In the genomic region with DNA sequence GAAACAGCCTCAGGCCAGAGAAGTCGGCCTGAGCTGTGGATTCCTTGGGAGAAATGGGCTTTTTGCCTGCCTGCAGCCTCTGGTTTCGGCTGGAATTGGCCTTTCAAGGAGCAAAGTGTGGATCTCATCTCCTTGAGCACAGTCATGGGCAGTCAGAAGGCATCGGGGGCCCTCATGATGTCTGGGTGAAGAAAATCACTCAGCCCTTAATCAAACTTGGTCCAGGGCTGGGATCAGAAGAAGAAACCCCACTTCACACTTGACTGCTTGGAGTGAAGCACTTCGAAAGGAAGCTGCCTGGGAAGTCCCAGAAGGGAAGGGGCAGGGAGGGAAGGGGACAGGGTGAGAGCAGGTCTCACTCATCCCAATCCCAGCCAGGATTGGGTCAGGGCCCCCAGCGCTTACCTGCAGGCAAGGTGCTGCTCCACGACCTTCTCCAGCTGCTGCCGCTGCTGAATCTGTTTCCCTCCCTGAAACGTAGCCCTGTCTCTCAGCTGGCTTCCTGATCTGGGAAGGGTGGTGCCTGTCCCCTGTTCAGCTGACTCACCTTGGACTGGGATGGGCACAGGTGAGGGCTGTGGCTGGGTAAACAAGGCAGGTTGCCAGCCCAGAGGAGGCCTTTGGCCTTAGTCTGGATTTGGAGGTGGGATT, we compare ENCODE assay signal across 1 cellular context.
TF ChIP-seq lines count a peak whose summit lies in the region.

A gene with protein sequence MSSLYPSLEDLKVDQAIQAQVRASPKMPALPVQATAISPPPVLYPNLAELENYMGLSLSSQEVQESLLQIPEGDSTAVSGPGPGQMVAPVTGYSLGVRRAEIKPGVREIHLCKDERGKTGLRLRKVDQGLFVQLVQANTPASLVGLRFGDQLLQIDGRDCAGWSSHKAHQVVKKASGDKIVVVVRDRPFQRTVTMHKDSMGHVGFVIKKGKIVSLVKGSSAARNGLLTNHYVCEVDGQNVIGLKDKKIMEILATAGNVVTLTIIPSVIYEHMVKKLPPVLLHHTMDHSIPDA (minus strand): TSS at position 460 of the 651 bp plus-strand sequence. CDS start 8,723 bp downstream, outside the sequence.

TF ChIP-seq in HepG2, 621 proteins besides CTCF, POLR2A, EP300 and RAD21 (continued from another document and continues in another):
- TF ChIP-seq, protein P1, sequence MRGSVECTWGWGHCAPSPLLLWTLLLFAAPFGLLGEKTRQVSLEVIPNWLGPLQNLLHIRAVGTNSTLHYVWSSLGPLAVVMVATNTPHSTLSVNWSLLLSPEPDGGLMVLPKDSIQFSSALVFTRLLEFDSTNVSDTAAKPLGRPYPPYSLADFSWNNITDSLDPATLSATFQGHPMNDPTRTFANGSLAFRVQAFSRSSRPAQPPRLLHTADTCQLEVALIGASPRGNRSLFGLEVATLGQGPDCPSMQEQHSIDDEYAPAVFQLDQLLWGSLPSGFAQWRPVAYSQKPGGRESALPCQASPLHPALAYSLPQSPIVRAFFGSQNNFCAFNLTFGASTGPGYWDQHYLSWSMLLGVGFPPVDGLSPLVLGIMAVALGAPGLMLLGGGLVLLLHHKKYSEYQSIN (CRISPR knock-in tag; IDR thresholded peaks at IDR 0.05; ENCODE audit: borderline replicate concordance): no peak
- TF ChIP-seq ZFP90 (CRISPR knock-in tag; IDR thresholded peaks at IDR 0.05; ENCODE audit: borderline replicate concordance): 0 out of 2 replicates have a peak, but pooled peaks have one; percentile 40
- TF ChIP-seq NPAS2 (CRISPR knock-in tag; IDR thresholded peaks at IDR 0.05; ENCODE audit: borderline replicate concordance): no peak
- peak; percentile 1; the same call in 1 of the 2 replicates for TF ChIP-seq RBFOX2 (IDR thresholded peaks at IDR 0.05; ENCODE audit: low read depth, low read length)
- TF ChIP-seq KDM4B (CRISPR knock-in tag; IDR thresholded peaks at IDR 0.05): no peak
- no peak for TF ChIP-seq ZSCAN30 (CRISPR knock-in tag; IDR thresholded peaks at IDR 0.05)
- TF ChIP-seq, protein P2, sequence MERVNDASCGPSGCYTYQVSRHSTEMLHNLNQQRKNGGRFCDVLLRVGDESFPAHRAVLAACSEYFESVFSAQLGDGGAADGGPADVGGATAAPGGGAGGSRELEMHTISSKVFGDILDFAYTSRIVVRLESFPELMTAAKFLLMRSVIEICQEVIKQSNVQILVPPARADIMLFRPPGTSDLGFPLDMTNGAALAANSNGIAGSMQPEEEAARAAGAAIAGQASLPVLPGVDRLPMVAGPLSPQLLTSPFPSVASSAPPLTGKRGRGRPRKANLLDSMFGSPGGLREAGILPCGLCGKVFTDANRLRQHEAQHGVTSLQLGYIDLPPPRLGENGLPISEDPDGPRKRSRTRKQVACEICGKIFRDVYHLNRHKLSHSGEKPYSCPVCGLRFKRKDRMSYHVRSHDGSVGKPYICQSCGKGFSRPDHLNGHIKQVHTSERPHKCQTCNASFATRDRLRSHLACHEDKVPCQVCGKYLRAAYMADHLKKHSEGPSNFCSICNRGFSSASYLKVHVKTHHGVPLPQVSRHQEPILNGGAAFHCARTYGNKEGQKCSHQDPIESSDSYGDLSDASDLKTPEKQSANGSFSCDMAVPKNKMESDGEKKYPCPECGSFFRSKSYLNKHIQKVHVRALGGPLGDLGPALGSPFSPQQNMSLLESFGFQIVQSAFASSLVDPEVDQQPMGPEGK (CRISPR knock-in tag; IDR thresholded peaks at IDR 0.05): no peak
- no peak for TF ChIP-seq NR2F1 (CRISPR knock-in tag; IDR thresholded peaks at IDR 0.05)
- TF ChIP-seq CHD2 (IDR thresholded peaks at IDR 0.05; ENCODE audit: low read depth, low read length): no peak
- TF ChIP-seq, protein P3, sequence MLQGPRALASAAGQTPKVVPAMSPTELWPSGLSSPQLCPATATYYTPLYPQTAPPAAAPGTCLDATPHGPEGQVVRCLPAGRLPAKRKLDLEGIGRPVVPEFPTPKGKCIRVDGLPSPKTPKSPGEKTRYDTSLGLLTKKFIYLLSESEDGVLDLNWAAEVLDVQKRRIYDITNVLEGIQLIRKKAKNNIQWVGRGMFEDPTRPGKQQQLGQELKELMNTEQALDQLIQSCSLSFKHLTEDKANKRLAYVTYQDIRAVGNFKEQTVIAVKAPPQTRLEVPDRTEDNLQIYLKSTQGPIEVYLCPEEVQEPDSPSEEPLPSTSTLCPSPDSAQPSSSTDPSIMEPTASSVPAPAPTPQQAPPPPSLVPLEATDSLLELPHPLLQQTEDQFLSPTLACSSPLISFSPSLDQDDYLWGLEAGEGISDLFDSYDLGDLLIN (CRISPR knock-in tag; IDR thresholded peaks at IDR 0.05; ENCODE audit: borderline replicate concordance): no peak
- TF ChIP-seq ZNF776 (CRISPR knock-in tag; IDR thresholded peaks at IDR 0.05): no peak
- peak; percentile 52; the same call in 1 of the 2 replicates for TF ChIP-seq TMF1 (CRISPR knock-in tag; IDR thresholded peaks at IDR 0.05; ENCODE audit: low read depth)
- TF ChIP-seq HES4 (CRISPR knock-in tag; IDR thresholded peaks at IDR 0.05; ENCODE audit: borderline replicate concordance): peak; percentile 53; the same call in 1 of the 2 replicates
- peak; percentile 19; the same call in 1 of the 2 replicates for TF ChIP-seq ZNF768 (CRISPR knock-in tag; IDR thresholded peaks at IDR 0.05)
- TF ChIP-seq DNMT3B (CRISPR knock-in tag; conservative IDR thresholded peaks at IDR 0.05): no peak
- TF ChIP-seq THYN1 (CRISPR knock-in tag; IDR thresholded peaks at IDR 0.05; ENCODE audit: borderline replicate concordance, low read depth): no peak
- no peak for TF ChIP-seq ZNF674 (CRISPR knock-in tag; IDR thresholded peaks at IDR 0.05; ENCODE audit: low read depth)
- no peak for TF ChIP-seq ZNF547 (CRISPR knock-in tag; IDR thresholded peaks at IDR 0.05)
- TF ChIP-seq, protein P4, sequence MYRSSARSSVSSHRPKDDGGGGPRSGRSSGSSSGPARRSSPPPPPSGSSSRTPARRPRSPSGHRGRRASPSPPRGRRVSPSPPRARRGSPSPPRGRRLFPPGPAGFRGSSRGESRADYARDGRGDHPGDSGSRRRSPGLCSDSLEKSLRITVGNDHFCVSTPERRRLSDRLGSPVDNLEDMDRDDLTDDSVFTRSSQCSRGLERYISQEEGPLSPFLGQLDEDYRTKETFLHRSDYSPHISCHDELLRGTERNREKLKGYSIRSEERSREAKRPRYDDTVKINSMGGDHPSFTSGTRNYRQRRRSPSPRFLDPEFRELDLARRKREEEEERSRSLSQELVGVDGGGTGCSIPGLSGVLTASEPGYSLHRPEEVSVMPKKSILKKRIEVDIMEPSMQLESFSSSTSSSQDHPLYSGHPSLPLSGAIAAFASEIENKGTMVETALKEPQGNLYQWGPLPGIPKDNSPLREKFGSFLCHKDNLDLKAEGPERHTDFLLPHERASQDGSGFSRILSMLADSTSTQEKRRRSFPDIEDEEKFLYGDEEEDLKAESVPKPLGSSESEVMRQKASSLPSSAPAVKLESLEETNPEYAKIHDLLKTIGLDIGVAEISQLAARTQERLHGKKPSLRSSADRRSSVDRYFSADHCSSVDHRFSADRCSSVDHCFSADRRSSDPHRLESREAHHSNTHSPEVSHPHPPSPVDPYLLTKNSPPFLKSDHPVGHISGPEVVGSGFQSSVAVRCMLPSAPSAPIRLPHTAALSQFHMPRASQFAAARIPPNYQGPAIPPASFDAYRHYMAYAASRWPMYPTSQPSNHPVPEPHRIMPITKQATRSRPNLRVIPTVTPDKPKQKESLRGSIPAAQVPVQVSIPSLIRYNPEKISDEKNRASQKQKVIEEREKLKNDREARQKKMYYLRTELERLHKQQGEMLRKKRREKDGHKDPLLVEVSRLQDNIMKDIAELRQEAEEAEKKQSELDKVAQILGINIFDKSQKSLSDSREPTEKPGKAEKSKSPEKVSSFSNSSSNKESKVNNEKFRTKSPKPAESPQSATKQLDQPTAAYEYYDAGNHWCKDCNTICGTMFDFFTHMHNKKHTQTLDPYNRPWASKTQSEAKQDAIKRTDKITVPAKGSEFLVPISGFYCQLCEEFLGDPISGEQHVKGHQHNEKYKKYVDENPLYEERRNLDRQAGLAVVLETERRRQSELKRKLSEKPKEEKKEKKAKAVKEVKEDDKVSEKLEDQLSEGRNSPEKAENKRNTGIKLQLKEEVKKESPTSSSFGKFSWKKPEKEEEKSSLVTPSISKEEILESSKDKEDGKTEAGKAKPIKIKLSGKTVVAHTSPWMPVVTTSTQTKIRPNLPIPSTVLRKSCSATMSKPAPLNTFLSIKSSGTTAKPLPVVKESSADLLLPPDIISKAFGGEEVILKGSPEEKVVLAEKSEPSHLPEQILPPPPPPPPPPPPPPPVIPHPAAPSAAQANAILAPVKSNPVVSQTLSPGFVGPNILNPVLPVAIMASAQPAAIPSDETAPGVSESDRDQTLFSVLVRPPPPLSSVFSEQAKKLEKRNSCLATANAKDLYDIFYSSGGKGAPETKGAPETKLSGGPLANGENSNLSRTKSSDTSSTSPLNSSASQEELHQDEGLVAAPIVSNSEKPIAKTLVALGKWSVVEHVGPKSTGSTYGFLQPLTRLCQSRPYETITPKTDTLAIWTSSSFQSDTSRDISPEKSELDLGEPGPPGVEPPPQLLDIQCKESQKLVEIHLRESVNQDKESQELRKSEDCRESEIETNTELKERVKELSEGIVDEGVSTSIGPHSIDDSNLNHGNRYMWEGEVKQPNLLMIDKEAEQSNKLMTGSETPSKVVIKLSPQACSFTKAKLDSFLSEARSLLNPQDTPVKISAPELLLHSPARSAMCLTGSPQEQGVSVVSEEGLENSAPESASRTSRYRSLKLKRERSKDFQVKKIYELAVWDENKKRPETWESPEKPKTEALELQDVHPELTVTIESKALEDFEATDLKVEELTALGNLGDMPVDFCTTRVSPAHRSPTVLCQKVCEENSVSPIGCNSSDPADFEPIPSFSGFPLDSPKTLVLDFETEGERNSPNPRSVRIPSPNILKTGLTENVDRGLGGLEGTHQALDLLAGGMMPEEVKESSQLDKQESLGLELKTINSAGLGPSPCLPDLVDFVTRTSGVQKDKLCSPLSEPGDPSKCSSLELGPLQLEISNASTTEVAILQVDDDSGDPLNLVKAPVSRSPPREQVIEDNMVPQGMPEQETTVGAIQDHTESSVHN (CRISPR knock-in tag; IDR thresholded peaks at IDR 0.05): no peak
- TF ChIP-seq, protein P5, sequence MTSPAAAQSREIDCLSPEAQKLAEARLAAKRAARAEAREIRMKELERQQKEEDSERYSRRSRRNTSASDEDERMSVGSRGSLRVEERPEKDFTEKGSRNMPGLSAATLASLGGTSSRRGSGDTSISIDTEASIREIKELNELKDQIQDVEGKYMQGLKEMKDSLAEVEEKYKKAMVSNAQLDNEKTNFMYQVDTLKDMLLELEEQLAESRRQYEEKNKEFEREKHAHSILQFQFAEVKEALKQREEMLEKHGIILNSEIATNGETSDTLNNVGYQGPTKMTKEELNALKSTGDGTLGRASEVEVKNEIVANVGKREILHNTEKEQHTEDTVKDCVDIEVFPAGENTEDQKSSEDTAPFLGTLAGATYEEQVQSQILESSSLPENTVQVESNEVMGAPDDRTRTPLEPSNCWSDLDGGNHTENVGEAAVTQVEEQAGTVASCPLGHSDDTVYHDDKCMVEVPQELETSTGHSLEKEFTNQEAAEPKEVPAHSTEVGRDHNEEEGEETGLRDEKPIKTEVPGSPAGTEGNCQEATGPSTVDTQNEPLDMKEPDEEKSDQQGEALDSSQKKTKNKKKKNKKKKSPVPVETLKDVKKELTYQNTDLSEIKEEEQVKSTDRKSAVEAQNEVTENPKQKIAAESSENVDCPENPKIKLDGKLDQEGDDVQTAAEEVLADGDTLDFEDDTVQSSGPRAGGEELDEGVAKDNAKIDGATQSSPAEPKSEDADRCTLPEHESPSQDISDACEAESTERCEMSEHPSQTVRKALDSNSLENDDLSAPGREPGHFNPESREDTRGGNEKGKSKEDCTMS (CRISPR knock-in tag; conservative IDR thresholded peaks at IDR 0.05): no peak
- TF ChIP-seq, protein P6, sequence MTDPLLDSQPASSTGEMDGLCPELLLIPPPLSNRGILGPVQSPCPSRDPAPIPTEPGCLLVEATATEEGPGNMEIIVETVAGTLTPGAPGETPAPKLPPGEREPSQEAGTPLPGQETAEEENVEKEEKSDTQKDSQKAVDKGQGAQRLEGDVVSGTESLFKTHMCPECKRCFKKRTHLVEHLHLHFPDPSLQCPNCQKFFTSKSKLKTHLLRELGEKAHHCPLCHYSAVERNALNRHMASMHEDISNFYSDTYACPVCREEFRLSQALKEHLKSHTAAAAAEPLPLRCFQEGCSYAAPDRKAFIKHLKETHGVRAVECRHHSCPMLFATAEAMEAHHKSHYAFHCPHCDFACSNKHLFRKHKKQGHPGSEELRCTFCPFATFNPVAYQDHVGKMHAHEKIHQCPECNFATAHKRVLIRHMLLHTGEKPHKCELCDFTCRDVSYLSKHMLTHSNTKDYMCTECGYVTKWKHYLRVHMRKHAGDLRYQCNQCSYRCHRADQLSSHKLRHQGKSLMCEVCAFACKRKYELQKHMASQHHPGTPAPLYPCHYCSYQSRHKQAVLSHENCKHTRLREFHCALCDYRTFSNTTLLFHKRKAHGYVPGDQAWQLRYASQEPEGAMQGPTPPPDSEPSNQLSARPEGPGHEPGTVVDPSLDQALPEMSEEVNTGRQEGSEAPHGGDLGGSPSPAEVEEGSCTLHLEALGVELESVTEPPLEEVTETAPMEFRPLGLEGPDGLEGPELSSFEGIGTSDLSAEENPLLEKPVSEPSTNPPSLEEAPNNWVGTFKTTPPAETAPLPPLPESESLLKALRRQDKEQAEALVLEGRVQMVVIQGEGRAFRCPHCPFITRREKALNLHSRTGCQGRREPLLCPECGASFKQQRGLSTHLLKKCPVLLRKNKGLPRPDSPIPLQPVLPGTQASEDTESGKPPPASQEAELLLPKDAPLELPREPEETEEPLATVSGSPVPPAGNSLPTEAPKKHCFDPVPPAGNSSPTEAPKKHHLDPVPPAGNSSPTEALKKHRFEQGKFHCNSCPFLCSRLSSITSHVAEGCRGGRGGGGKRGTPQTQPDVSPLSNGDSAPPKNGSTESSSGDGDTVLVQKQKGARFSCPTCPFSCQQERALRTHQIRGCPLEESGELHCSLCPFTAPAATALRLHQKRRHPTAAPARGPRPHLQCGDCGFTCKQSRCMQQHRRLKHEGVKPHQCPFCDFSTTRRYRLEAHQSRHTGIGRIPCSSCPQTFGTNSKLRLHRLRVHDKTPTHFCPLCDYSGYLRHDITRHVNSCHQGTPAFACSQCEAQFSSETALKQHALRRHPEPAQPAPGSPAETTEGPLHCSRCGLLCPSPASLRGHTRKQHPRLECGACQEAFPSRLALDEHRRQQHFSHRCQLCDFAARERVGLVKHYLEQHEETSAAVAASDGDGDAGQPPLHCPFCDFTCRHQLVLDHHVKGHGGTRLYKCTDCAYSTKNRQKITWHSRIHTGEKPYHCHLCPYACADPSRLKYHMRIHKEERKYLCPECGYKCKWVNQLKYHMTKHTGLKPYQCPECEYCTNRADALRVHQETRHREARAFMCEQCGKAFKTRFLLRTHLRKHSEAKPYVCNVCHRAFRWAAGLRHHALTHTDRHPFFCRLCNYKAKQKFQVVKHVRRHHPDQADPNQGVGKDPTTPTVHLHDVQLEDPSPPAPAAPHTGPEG (CRISPR knock-in tag; IDR thresholded peaks at IDR 0.05): no peak
- TF ChIP-seq NCOA2 (CRISPR knock-in tag; IDR thresholded peaks at IDR 0.05): no peak
- no peak for TF ChIP-seq NR2F2 (IDR thresholded peaks at IDR 0.05; ENCODE audit: borderline replicate concordance, low read depth)
- peak; percentile 63 for TF ChIP-seq FOXA3 (CRISPR knock-in tag; IDR thresholded peaks at IDR 0.05)
- no peak for TF ChIP-seq ZBTB42 (CRISPR knock-in tag; IDR thresholded peaks at IDR 0.05)
- TF ChIP-seq ZNF225 (CRISPR knock-in tag; IDR thresholded peaks at IDR 0.05): no peak; the same call in 1 of the 2 replicates
- no peak for TF ChIP-seq NBN (conservative IDR thresholded peaks at IDR 0.05)
- no peak for TF ChIP-seq ARNT (IDR thresholded peaks at IDR 0.05)
- no peak for TF ChIP-seq GLI4 (CRISPR knock-in tag; IDR thresholded peaks at IDR 0.05; ENCODE audit: borderline replicate concordance)
- TF ChIP-seq ZNF251 (CRISPR knock-in tag; IDR thresholded peaks at IDR 0.05): no peak
- TF ChIP-seq HHEX (CRISPR knock-in tag; IDR thresholded peaks at IDR 0.05): no peak
- no peak for TF ChIP-seq ZNF614 (CRISPR knock-in tag; IDR thresholded peaks at IDR 0.05; ENCODE audit: borderline replicate concordance)
- no peak for TF ChIP-seq FOXA1 (IDR thresholded peaks at IDR 0.05)
- TF ChIP-seq FOXA1 (CRISPR knock-in tag; IDR thresholded peaks at IDR 0.05): peak; percentile 71
